Comparison of ENCODE assay signal across 13 cellular contexts in the genomic region with DNA sequence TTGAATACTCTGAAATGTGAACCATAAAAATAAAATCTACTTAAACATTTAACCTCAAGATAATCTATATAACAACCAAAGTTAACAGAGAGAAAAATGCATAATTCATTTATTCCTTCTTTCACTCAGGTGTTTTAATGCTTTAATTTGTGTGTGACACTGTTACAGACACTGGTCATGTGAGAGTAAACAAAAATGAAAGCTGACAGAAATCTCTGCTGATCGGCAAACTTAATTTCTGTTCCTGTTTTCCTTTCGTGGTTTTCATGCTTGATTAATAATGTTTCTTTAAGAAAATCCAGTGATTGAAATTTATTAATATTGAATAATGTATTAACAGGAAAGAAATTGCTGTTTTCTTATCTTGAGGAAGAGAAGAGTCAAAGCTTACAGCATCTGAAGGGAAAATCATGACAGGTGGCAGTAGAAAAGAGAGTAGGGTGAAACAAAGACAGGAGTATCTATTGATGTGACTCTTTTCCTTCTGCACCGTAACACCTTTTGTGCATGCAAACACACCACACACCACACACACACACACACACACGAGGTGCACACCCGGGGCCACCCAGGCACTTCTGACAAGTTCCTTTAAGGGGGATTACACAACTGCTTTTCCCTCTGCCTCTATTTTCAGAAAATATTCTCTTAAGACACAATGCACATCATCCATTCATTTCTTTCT. TPM values are rescaled to one million over a fixed set of nuclear protein-coding genes. Genes with fewer than 3 reads are reported as not detected.
DNase-seq lines count a peak whose midpoint lies in the region; ATAC-seq and TF ChIP-seq lines count a peak whose summit lies in the region.
"Had no signal": no experiment of that assay in that cellular context is flagged by ENCODE, and none has a peak within 500 bp of the region (broad histone marks: within the 10 kb centered on the region; RNA-seq: fewer than 3 reads in every experiment).

No MANE protein-coding gene starts in this region.

- no peak for DNase-seq in MG63
- DNase-seq in NCI-H2227 treated with DMSO at 0.1 percent for 48 hours (lab: John Stamatoyannopoulos, UW) = no peak
- DNase-seq in mucosa of descending colon = no peak
- DNase-seq in mucosa of gallbladder (ENCODE audit: low spot score) = no peak
- no peak for DNase-seq in brain microvascular endothelial cell
- DNase-seq: activated gamma-delta T cell, islet precursor cell, NCI-H510A, SIG-M5 had no signal

- 0 out of 2 replicates have a peak overlapping the region, but pooled peaks have one; percentile 2 for H3K4me3 ChIP-seq in MG63
- no peak overlapping the region for H3K4me3 ChIP-seq in mucosa of descending colon
- H3K4me3 ChIP-seq in brain microvascular endothelial cell (ENCODE audit: low read depth, low read length) = no peak overlapping the region

- intact Hi-C loops in mucosa of descending colon (cut with DNase I, micrococcal nuclease) = no loop called here

- H3K27ac ChIP-seq in brain microvascular endothelial cell = no peak overlapping the region

- H3K27me3 ChIP-seq in MG63 (no peaks in the 10 kb centered on the region), brain microvascular endothelial cell (replicated peaks) (no peaks in the 10 kb centered on the region)

- in situ Hi-C loops in brain microvascular endothelial cell (cut with HindIII; ENCODE audit: low pct_ligation_motif_present, low sequenced_read_pairs) = no loop called here

- H3K9me3 ChIP-seq in MG63 (no peaks in the 10 kb centered on the region), mucosa of descending colon (peaks cover 17% of the 10 kb centered on the region)

- peak; percentile 84 for ATAC-seq in GM18498 (IDR thresholded peaks at IDR 0.05; ENCODE audit: unreplicated experiment)
- peak; percentile 85 for ATAC-seq in GM21360 (IDR thresholded peaks at IDR 0.05; ENCODE audit: unreplicated experiment)
- ATAC-seq in HG02973 (IDR thresholded peaks at IDR 0.05; ENCODE audit: unreplicated experiment) = peak; percentile 85
- ATAC-seq in mucosa of descending colon = no peak

- H3K36me3 ChIP-seq in MG63 (no peaks in the 10 kb centered on the region), mucosa of descending colon (ENCODE audit: low read depth) (no peaks in the 10 kb centered on the region), brain microvascular endothelial cell (replicated peaks) (no peaks in the 10 kb centered on the region)

- TF ChIP-seq CTCF in mucosa of descending colon (IDR thresholded peaks at IDR 0.05) = no peak
- no peak for TF ChIP-seq CTCF in brain microvascular endothelial cell (IDR thresholded peaks at IDR 0.05; ENCODE audit: low read depth, low read length, missing control alignments)

- no peaks in the 10 kb centered on the region for H3K4me1 ChIP-seq in mucosa of descending colon (ENCODE audit: low read depth)

RNA-seq across cellular contexts. Expression of a gene that starts 1.6 kb away (rescaled TPM):
- total RNA-seq in MG63 (2014; rRNA removed; shearing (Covaris generic); ENCODE audit: low replicate concordance) = not detected in 2 replicates
- total RNA-seq in mucosa of descending colon (not detected), mucosa of gallbladder (not detected)
- total RNA-seq: neural crest cell had no signal

RNA-seq across cellular contexts. Expression of a gene that starts 18.0 kb away (rescaled TPM):
- not detected in 2 replicates for total RNA-seq in MG63 (2014; rRNA removed; shearing (Covaris generic); ENCODE audit: low replicate concordance)
- total RNA-seq in mucosa of descending colon (not detected), mucosa of gallbladder (not detected)
- total RNA-seq: neural crest cell had no signal

RNA-seq across cellular contexts. Expression of a gene that starts 42.0 kb away (rescaled TPM):
- not detected in 2 replicates for total RNA-seq in MG63 (2014; rRNA removed; shearing (Covaris generic); ENCODE audit: low replicate concordance)
- total RNA-seq in mucosa of descending colon = not detected
- total RNA-seq in mucosa of gallbladder = not detected
- total RNA-seq: neural crest cell had no signal

RNA-seq across cellular contexts. Expression of a gene that starts 46.6 kb away (rescaled TPM):
- total RNA-seq in MG63 (2014; rRNA removed; shearing (Covaris generic); ENCODE audit: low replicate concordance) = not detected in 2 replicates
- total RNA-seq in mucosa of descending colon (not detected), mucosa of gallbladder (not detected)
- total RNA-seq: neural crest cell had no signal

RNA-seq across cellular contexts. Expression of a gene that starts 46.8 kb away (rescaled TPM):
- not detected in 2 replicates for total RNA-seq in MG63 (2014; rRNA removed; shearing (Covaris generic); ENCODE audit: low replicate concordance)
- total RNA-seq in mucosa of descending colon (not detected), mucosa of gallbladder (not detected)
- total RNA-seq: neural crest cell had no signal
